In the genomic region with DNA sequence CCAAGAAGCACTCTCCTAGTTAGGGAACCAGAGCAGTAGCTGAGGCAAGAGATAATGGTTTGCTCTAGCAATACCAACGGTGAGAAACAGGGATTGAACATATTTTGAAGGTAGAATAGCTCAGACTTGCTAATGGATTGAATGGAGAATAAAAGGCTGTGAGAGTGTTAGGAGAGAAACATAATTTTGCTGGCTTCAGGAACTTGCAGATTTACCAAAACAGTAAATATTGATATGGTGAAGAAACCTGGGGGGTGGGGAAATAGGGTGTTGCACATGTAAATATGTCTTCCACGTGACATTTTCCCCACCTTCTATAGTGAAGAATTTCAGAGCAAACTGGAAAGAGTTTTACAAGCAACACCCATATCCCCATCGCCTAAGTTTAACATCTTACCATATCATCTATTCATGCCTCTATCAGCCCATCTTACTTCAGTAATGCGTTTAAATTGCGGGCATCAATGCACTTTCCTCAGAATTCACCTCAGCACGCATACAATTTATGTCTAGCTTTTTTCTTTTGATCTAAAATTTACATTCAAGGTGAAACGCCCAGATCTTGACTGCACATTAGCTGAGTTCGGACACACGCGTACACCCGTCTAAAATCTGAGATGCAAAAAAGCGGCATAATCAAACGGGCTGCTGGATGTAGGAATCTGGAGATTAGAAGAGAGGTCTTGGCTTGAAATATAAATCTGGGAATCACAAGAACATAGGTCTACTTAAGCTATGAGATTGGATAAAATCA, we compare ENCODE assay signal across 9 cellular contexts. TPM values are rescaled to one million over a fixed set of nuclear protein-coding genes. Genes with fewer than 3 reads are reported as not detected.
DNase-seq lines count a peak whose midpoint lies in the region; ATAC-seq, FAIRE-seq and TF ChIP-seq lines count a peak whose summit lies in the region.
"Had no signal": no experiment of that assay in that cellular context is flagged by ENCODE, and none has a peak within 500 bp of the region (broad histone marks: within the 10 kb centered on the region; RNA-seq: fewer than 3 reads in every experiment).

No MANE protein-coding gene starts in this region.

- H3K79me1 ChIP-seq in mesenchymal stem cell (replicated peaks; ENCODE audit: low read length, poor library complexity, severe bottlenecking) = peaks cover 7% of the 10 kb centered on the region

- no peak overlapping the region for H4K8ac ChIP-seq in mesenchymal stem cell (ENCODE audit: low read length)

- H3K4me2 ChIP-seq in K562 (ENCODE audit: insufficient read depth, low read length) (peak overlapping the region; percentile 85), mesenchymal stem cell (ENCODE audit: low read length, poor library complexity, severe bottlenecking) (peak overlapping the region; percentile 82)

- H3K27ac ChIP-seq in right atrium auricular region = peak overlapping the region; percentile 98
- H3K27ac ChIP-seq in K562 (ENCODE audit: extremely low read depth, low read depth, low read length) = peak overlapping the region; percentile 5; the same call in 1 of the 3 replicates
- H3K27ac ChIP-seq in mesenchymal stem cell (ENCODE audit: low read length, poor library complexity, severe bottlenecking) = no peak overlapping the region

- no peak for DNase-seq in right atrium auricular region (ENCODE audit: low spot score)
- no peak for DNase-seq in left cardiac atrium
- no peak for DNase-seq in K562 (ENCODE audit: extremely low read depth in 1 of 4, low spot score in 3 of 4)
- no peak for DNase-seq in mesenchymal stem cell
- no peak for DNase-seq in sciatic nerve (ENCODE audit: low spot score)
- DNase-seq in NCI-H510A treated with DMSO at 0.1 percent for 48 hours (lab: John Stamatoyannopoulos, UW) = no peak
- DNase-seq in mesenteric fat pad (ENCODE audit: low spot score) = no peak
- DNase-seq: cortex of kidney had no signal

- no peak overlapping the region for H3K23ac ChIP-seq in mesenchymal stem cell (ENCODE audit: low read length in 2 of 2)

- H3K79me2 ChIP-seq in K562 (ENCODE audit: control insufficient read depth, insufficient read depth, low read length) = no peaks in the 10 kb centered on the region

- BruUV-seq in K562 (replicated peaks; lab: Mats Ljungman, UMichigan) = TSS peak; percentile 62

- POLR2A ChIA-PET in K562 (lab: Yijun Ruan, JAX) = interaction anchor here (0.7 to 11.6 kb wide), 3 partner anchors 20 to 60 kb away, joined by 3 to 165 read pairs (median 5); partner anchors contain the start of genes NKIRAS1 and RPL15

- no peak overlapping the region for H2BK12ac ChIP-seq in mesenchymal stem cell (ENCODE audit: low read length in 2 of 2)

- peak overlapping the region; percentile 88 for H3K4me3 ChIP-seq in right atrium auricular region
- peak overlapping the region; percentile 59 for H3K4me3 ChIP-seq in K562
- H3K4me3 ChIP-seq in mesenchymal stem cell (ENCODE audit: insufficient read depth in 1 of 2, low read depth in 1 of 2, low read length in 2 of 2) = peak overlapping the region; percentile 80 to 91

- no peak overlapping the region for H3K14ac ChIP-seq in mesenchymal stem cell (ENCODE audit: low read length in 2 of 2)

- H3K9ac ChIP-seq in K562 (ENCODE audit: insufficient read depth in 1 of 2, low read depth in 2 of 2, low read length in 2 of 2) (peak overlapping the region; percentile 48 to 94; a peak in 2 of 4 replicates), mesenchymal stem cell (ENCODE audit: low read length) (peak overlapping the region; percentile 83)

- CTCF ChIA-PET in K562 (lab: Yijun Ruan, JAX; ENCODE audit: low intra/inter-chr PET ratio) = no interaction called here

- no peaks in the 10 kb centered on the region for H3K36me3 ChIP-seq in right atrium auricular region
- no peaks in the 10 kb centered on the region for H3K36me3 ChIP-seq in K562 (ENCODE audit: control insufficient read depth, insufficient read depth, low read length)
- no peaks in the 10 kb centered on the region for H3K36me3 ChIP-seq in mesenchymal stem cell (ENCODE audit: control insufficient read depth in 1 of 2, insufficient read depth in 2 of 2, low read depth in 1 of 2, low read length in 2 of 2)

- no peak for TF ChIP-seq POLR2A in K562 (conservative IDR thresholded peaks at IDR 0.05)

- H3K4me1 ChIP-seq in right atrium auricular region (peaks cover 0 to 40% of the 10 kb centered on the region in 2 donors), K562 (replicated peaks in 1 of 2; ENCODE audit: control insufficient read depth in 2 of 2, insufficient read depth in 2 of 2, low read length in 2 of 2) (peaks cover 17 to 41% of the 10 kb centered on the region in 2 experiments), mesenchymal stem cell (ENCODE audit: control insufficient read depth, insufficient read depth, low read depth, low read length) (peaks cover 3% of the 10 kb centered on the region)

- H2BK15ac ChIP-seq in mesenchymal stem cell (ENCODE audit: low read depth, poor library complexity, severe bottlenecking) = no peak overlapping the region

- H4K91ac ChIP-seq in mesenchymal stem cell (ENCODE audit: low read length) = no peak overlapping the region

- no peak for TF ChIP-seq EP300 in K562 (IDR thresholded peaks at IDR 0.05; ENCODE audit: low read length)

- H3K9me3 ChIP-seq in right atrium auricular region = no peaks in the 10 kb centered on the region
- no peaks in the 10 kb centered on the region for H3K9me3 ChIP-seq in K562 (replicated peaks; ENCODE audit: control insufficient read depth, insufficient read depth, low read depth, low read length)
- no peaks in the 10 kb centered on the region for H3K9me3 ChIP-seq in mesenchymal stem cell (ENCODE audit: control insufficient read depth, low read length)

- H2BK5ac ChIP-seq in mesenchymal stem cell (ENCODE audit: low read depth, low read length, poor library complexity, severe bottlenecking) = no peak overlapping the region

- H3K27me3 ChIP-seq in right atrium auricular region (no peaks in the 10 kb centered on the region), K562 (ENCODE audit: control insufficient read depth in 2 of 2, insufficient read depth in 2 of 2, low read length in 2 of 2) (no peaks in the 10 kb centered on the region), mesenchymal stem cell (ENCODE audit: control insufficient read depth in 1 of 2, insufficient read depth in 1 of 2, low read length in 2 of 2) (no peaks in the 10 kb centered on the region)

- no peak overlapping the region for H3K4ac ChIP-seq in mesenchymal stem cell (ENCODE audit: low read depth in 1 of 2, low read length in 2 of 2)

- FAIRE-seq in K562 (lab: Jason Lieb, UNC) = no peak

- WGBS in K562 (ENCODE audit: insufficient coverage, low coverage, missing lambda C conversion rate) = 13% methylated on average over 13 of the region's 13 CpGs
- WGBS in mesenchymal stem cell = 6% methylated on average over 13 of the region's 13 CpGs

- no peaks in the 10 kb centered on the region for H3K9me1 ChIP-seq in K562 (ENCODE audit: control insufficient read depth, insufficient read depth, low read length)

- no peak for TF ChIP-seq CTCF in right atrium auricular region (IDR thresholded peaks at IDR 0.05)
- no peak for TF ChIP-seq CTCF in K562 (IDR thresholded peaks at IDR 0.05 in 2 of 3, conservative IDR thresholded peaks at IDR 0.05 in 1 of 3; ENCODE audit: insufficient read depth in 2 of 3, low read depth in 1 of 3, low read length in 3 of 3)

- H4K20me1 ChIP-seq in K562 (replicated peaks; ENCODE audit: control insufficient read depth, insufficient read depth, low read length) = no peaks in the 10 kb centered on the region

- intact Hi-C loops in left cardiac atrium (cut with DNase I) (loop anchor here in 1 of 2 donors (2.0 kb wide), 1 partner anchor 27 kb away; the partner anchor contains the start of genes NKIRAS1 and RPL15), K562 (cut with micrococcal nuclease) (loop anchor here (10.0 kb wide), 1 partner anchor 139 kb away; the partner anchor contains the start of gene UBE2E1), sciatic nerve (cut with DNase I) (no loop called here)

- TF ChIP-seq RAD21 in K562 (CRISPR knock-in tag; conservative IDR thresholded peaks at IDR 0.05 in 1 of 2, IDR thresholded peaks at IDR 0.05 in 1 of 2) = no peak

- H2BK120ac ChIP-seq in mesenchymal stem cell (ENCODE audit: low read depth, low read length) = no peak overlapping the region

- H3K18ac ChIP-seq in mesenchymal stem cell (ENCODE audit: low read depth in 1 of 2, low read length in 2 of 2) = no peak overlapping the region

- in situ Hi-C loops in K562 (cut with MboI) = no loop called here

- H2AFZ ChIP-seq in K562 (ENCODE audit: low read depth, low read length) = peak overlapping the region; percentile 99
- H2AFZ ChIP-seq in mesenchymal stem cell (ENCODE audit: low read depth, low read length) = no peak overlapping the region

- H2AK5ac ChIP-seq in mesenchymal stem cell (ENCODE audit: low read length, severe bottlenecking) = no peak overlapping the region

- no peak for ATAC-seq in left cardiac atrium
- ATAC-seq in K562 = no peak
- no peak for ATAC-seq in sciatic nerve
- no peak for ATAC-seq in HG03460 (IDR thresholded peaks at IDR 0.05; ENCODE audit: unreplicated experiment)

RNA-seq across cellular contexts. Expression of gene NR1D2, which starts 0.9 kb away (rescaled TPM):
- total RNA-seq in right atrium auricular region = 10 to 100 TPM; 15.8 to 27.7 TPM
- total RNA-seq in left cardiac atrium = 10 to 100 TPM; 23.8 to 46.8 TPM
- total RNA-seq in K562 (2011; cell fraction: chromatin; rRNA removed; ENCODE audit: low replicate concordance) = 2.5 and 9.3 TPM in 2 replicates
- total RNA-seq in K562 (2011; cell fraction: nucleolus; rRNA removed) = 1.5 and 1.7 TPM in 2 replicates
- total RNA-seq in K562 (2011; cell fraction: nucleoplasm; rRNA removed) = 2.7 and 3.3 TPM in 2 replicates
- 2.6 and 2.9 TPM in 2 replicates for total RNA-seq in K562 (2014; rRNA removed)
- 4.8 and 5.7 TPM in 2 replicates for total RNA-seq in K562 (2014; rRNA removed; fragmentation: Illumina TruSeq; extraction: Trizol)
- total RNA-seq in K562 (2015; rRNA removed; fragmentation: Illumina TruSeq; extraction: Trizol) = 3.2 and 3.6 TPM in 2 replicates
- 4.2 and 5.5 TPM in 2 replicates for total RNA-seq in K562 (2021)
- 1.6 and 2.5 TPM in 2 replicates for polyA plus RNA-seq in K562 (2011; rRNA removed)
- 0.51 and 0.77 TPM in 2 replicates for polyA plus RNA-seq in K562 (2011; cell fraction: cytosol; rRNA removed)
- 0.67 and 1.1 TPM in 2 replicates for polyA plus RNA-seq in K562 (2011; cell fraction: nucleus; rRNA removed)
- polyA plus RNA-seq in K562 (2012) = 1.9 and 2.7 TPM in 2 replicates
- polyA plus RNA-seq in K562 (2014; fragmentation: Illumina TruSeq; extraction: Trizol) = 3.2 and 3.3 TPM in 2 replicates
- 1 to 10 TPM; 1.2 TPM for polyA plus RNA-seq in K562 (2014; fragmentation: Nextera tagmentation; extraction: Ambion mirVana)
- polyA plus RNA-seq in K562 (2014; rRNA removed) = 1.3 and 2.2 TPM in 2 replicates
- polyA minus RNA-seq in K562 (2011; rRNA and poly(A)+ RNA removed) = 11.3 and 12.5 TPM in 2 replicates
- 3.2 and 3.5 TPM in 2 replicates for polyA minus RNA-seq in K562 (2011; cell fraction: cytosol; rRNA and poly(A)+ RNA removed)
- polyA minus RNA-seq in K562 (2011; cell fraction: nucleus; rRNA and poly(A)+ RNA removed) = 1.3 and 2.7 TPM in 2 replicates
- 11.5 TPM for polyA plus RNA-seq in mesenchymal stem cell (2013, experiment 1 of 2)
- polyA plus RNA-seq in mesenchymal stem cell (2013, experiment 2 of 2) = 12.7 TPM
- total RNA-seq in sciatic nerve = 71.5 TPM
- total RNA-seq in mesenteric fat pad = 19.4 TPM

RNA-seq across cellular contexts. Expression of gene RPL15, which starts 27.3 kb away (rescaled TPM):
- total RNA-seq in right atrium auricular region (1,000 to 10,000 TPM in 1 of 2 donors, 100 to 1,000 TPM in 1; 608 to 1,311 TPM), left cardiac atrium (1,000 to 10,000 TPM; 1,012 to 1,091 TPM), K562 (2014; rRNA removed) (2,466 and 2,533 TPM in 2 replicates), K562 (2014; rRNA removed; fragmentation: Illumina TruSeq; extraction: Trizol) (1,923 and 2,393 TPM in 2 replicates), K562 (2015; rRNA removed; fragmentation: Illumina TruSeq; extraction: Trizol) (2,774 and 3,068 TPM in 2 replicates), K562 (2021) (2,579 and 2,753 TPM in 2 replicates), sciatic nerve (1,125 TPM), mesenteric fat pad (1,360 TPM)
- 238 and 411 TPM in 2 replicates for total RNA-seq in K562 (2011; cell fraction: chromatin; rRNA removed; ENCODE audit: low replicate concordance)
- 765 and 867 TPM in 2 replicates for total RNA-seq in K562 (2011; cell fraction: nucleolus; rRNA removed)
- 735 and 1,463 TPM in 2 replicates for total RNA-seq in K562 (2011; cell fraction: nucleoplasm; rRNA removed)
- polyA plus RNA-seq in K562 (2011; rRNA removed) (4,017 and 4,081 TPM in 2 replicates), K562 (2014; fragmentation: Illumina TruSeq; extraction: Trizol) (3,791 and 3,928 TPM in 2 replicates), K562 (2014; fragmentation: Nextera tagmentation; extraction: Ambion mirVana) (1,000 to 10,000 TPM; 7,800 to 8,850 TPM), K562 (2014; rRNA removed) (5,148 and 5,287 TPM in 2 replicates)
- 6,575 and 7,027 TPM in 2 replicates for polyA plus RNA-seq in K562 (2011; cell fraction: cytosol; rRNA removed)
- polyA plus RNA-seq in K562 (2011; cell fraction: nucleus; rRNA removed) = 1,268 and 2,124 TPM in 2 replicates
- 3,041 and 6,015 TPM in 2 replicates for polyA plus RNA-seq in K562 (2012)
- polyA minus RNA-seq in K562 (2011; rRNA and poly(A)+ RNA removed) = 1,404 and 1,476 TPM in 2 replicates
- 1,271 and 1,367 TPM in 2 replicates for polyA minus RNA-seq in K562 (2011; cell fraction: cytosol; rRNA and poly(A)+ RNA removed)
- 253 and 438 TPM in 2 replicates for polyA minus RNA-seq in K562 (2011; cell fraction: nucleus; rRNA and poly(A)+ RNA removed)
- 2,527 TPM for polyA plus RNA-seq in mesenchymal stem cell (2013, experiment 1 of 2)
- polyA plus RNA-seq in mesenchymal stem cell (2013, experiment 2 of 2) = 2,464 TPM

RNA-seq across cellular contexts. Expression of gene NKIRAS1, which starts 27.4 kb away (rescaled TPM):
- total RNA-seq in right atrium auricular region = 10 to 100 TPM; 18.4 to 19.8 TPM
- total RNA-seq in left cardiac atrium = 10 to 100 TPM; 12.9 to 15.4 TPM
- 6.4 and 13.1 TPM in 2 replicates for total RNA-seq in K562 (2011; cell fraction: chromatin; rRNA removed; ENCODE audit: low replicate concordance)
- 4.0 and 4.3 TPM in 2 replicates for total RNA-seq in K562 (2011; cell fraction: nucleolus; rRNA removed)
- 11.9 and 17.8 TPM in 2 replicates for total RNA-seq in K562 (2011; cell fraction: nucleoplasm; rRNA removed)
- total RNA-seq in K562 (2014; rRNA removed) = 5.5 and 6.1 TPM in 2 replicates
- total RNA-seq in K562 (2014; rRNA removed; fragmentation: Illumina TruSeq; extraction: Trizol) = 8.4 TPM in 2 replicates
- total RNA-seq in K562 (2015; rRNA removed; fragmentation: Illumina TruSeq; extraction: Trizol) = 10.3 and 10.8 TPM in 2 replicates
- 4.3 and 5.1 TPM in 2 replicates for total RNA-seq in K562 (2021)
- 5.3 and 7.1 TPM in 2 replicates for polyA plus RNA-seq in K562 (2011; rRNA removed)
- 1.6 and 3.9 TPM in 2 replicates for polyA plus RNA-seq in K562 (2011; cell fraction: cytosol; rRNA removed)
- polyA plus RNA-seq in K562 (2011; cell fraction: nucleus; rRNA removed) = 3.1 and 3.7 TPM in 2 replicates
- polyA plus RNA-seq in K562 (2012) = 3.6 and 4.8 TPM in 2 replicates
- 5.9 and 6.9 TPM in 2 replicates for polyA plus RNA-seq in K562 (2014; fragmentation: Illumina TruSeq; extraction: Trizol)
- 1 to 10 TPM; 5.5 to 5.6 TPM for polyA plus RNA-seq in K562 (2014; fragmentation: Nextera tagmentation; extraction: Ambion mirVana)
- 6.3 and 6.4 TPM in 2 replicates for polyA plus RNA-seq in K562 (2014; rRNA removed)
- 6.5 and 8.6 TPM in 2 replicates for polyA minus RNA-seq in K562 (2011; rRNA and poly(A)+ RNA removed)
- 2.4 and 2.7 TPM in 2 replicates for polyA minus RNA-seq in K562 (2011; cell fraction: cytosol; rRNA and poly(A)+ RNA removed)
- 6.5 and 9.6 TPM in 2 replicates for polyA minus RNA-seq in K562 (2011; cell fraction: nucleus; rRNA and poly(A)+ RNA removed)
- 6.8 TPM for polyA plus RNA-seq in mesenchymal stem cell (2013, experiment 1 of 2)
- 7.0 TPM for polyA plus RNA-seq in mesenchymal stem cell (2013, experiment 2 of 2)
- total RNA-seq in sciatic nerve = 10.8 TPM
- total RNA-seq in mesenteric fat pad = 15.7 TPM
